In genomic region chr15:66941231-66941711, GRCh38 we compare ENCODE assay signal across 1 cellular context.
TF ChIP-seq lines count a peak whose summit lies in the region.

No MANE protein-coding gene starts in this region.

TF ChIP-seq in WTC11, 78 proteins besides CTCF, POLR2A, EP300 and RAD21 (continued from another document):
- no peak for TF ChIP-seq E2F5 (CRISPR knock-in tag; IDR thresholded peaks at IDR 0.05)
- TF ChIP-seq, protein P1, sequence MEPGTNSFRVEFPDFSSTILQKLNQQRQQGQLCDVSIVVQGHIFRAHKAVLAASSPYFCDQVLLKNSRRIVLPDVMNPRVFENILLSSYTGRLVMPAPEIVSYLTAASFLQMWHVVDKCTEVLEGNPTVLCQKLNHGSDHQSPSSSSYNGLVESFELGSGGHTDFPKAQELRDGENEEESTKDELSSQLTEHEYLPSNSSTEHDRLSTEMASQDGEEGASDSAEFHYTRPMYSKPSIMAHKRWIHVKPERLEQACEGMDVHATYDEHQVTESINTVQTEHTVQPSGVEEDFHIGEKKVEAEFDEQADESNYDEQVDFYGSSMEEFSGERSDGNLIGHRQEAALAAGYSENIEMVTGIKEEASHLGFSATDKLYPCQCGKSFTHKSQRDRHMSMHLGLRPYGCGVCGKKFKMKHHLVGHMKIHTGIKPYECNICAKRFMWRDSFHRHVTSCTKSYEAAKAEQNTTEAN (CRISPR knock-in tag; IDR thresholded peaks at IDR 0.05): no peak
- no peak for TF ChIP-seq RORB (CRISPR knock-in tag; IDR thresholded peaks at IDR 0.05)
- TF ChIP-seq ZNF416 (CRISPR knock-in tag; IDR thresholded peaks at IDR 0.05): no peak
- TF ChIP-seq SMAD3 (CRISPR knock-in tag; IDR thresholded peaks at IDR 0.05; ENCODE audit: borderline replicate concordance): no peak
- TF ChIP-seq, protein P2, sequence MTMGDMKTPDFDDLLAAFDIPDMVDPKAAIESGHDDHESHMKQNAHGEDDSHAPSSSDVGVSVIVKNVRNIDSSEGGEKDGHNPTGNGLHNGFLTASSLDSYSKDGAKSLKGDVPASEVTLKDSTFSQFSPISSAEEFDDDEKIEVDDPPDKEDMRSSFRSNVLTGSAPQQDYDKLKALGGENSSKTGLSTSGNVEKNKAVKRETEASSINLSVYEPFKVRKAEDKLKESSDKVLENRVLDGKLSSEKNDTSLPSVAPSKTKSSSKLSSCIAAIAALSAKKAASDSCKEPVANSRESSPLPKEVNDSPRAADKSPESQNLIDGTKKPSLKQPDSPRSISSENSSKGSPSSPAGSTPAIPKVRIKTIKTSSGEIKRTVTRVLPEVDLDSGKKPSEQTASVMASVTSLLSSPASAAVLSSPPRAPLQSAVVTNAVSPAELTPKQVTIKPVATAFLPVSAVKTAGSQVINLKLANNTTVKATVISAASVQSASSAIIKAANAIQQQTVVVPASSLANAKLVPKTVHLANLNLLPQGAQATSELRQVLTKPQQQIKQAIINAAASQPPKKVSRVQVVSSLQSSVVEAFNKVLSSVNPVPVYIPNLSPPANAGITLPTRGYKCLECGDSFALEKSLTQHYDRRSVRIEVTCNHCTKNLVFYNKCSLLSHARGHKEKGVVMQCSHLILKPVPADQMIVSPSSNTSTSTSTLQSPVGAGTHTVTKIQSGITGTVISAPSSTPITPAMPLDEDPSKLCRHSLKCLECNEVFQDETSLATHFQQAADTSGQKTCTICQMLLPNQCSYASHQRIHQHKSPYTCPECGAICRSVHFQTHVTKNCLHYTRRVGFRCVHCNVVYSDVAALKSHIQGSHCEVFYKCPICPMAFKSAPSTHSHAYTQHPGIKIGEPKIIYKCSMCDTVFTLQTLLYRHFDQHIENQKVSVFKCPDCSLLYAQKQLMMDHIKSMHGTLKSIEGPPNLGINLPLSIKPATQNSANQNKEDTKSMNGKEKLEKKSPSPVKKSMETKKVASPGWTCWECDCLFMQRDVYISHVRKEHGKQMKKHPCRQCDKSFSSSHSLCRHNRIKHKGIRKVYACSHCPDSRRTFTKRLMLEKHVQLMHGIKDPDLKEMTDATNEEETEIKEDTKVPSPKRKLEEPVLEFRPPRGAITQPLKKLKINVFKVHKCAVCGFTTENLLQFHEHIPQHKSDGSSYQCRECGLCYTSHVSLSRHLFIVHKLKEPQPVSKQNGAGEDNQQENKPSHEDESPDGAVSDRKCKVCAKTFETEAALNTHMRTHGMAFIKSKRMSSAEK (CRISPR knock-in tag; IDR thresholded peaks at IDR 0.05; ENCODE audit: borderline replicate concordance): no peak
- no peak for TF ChIP-seq ZNF317 (CRISPR knock-in tag; IDR thresholded peaks at IDR 0.05; ENCODE audit: borderline replicate concordance, low read depth)
- TF ChIP-seq CBFB (CRISPR knock-in tag; IDR thresholded peaks at IDR 0.05; ENCODE audit: low read depth): no peak
